In genomic region chr3:88003115-88003755, GRCh38 we compare ENCODE assay signal across 8 cellular contexts. TPM values are rescaled to one million over a fixed set of nuclear protein-coding genes. Genes with fewer than 3 reads are reported as not detected.
DNase-seq lines count a peak whose midpoint lies in the region; ATAC-seq, FAIRE-seq and TF ChIP-seq lines count a peak whose summit lies in the region.

No MANE protein-coding gene starts in this region.

- no peak overlapping the region for H3K27ac ChIP-seq in brain microvascular endothelial cell

- ATAC-seq in left lobe of liver (peak; percentile 87), HG03460 (IDR thresholded peaks at IDR 0.05; ENCODE audit: unreplicated experiment) (no peak)

- H3K4me3 ChIP-seq in brain microvascular endothelial cell (ENCODE audit: low read depth, low read length) = no peak overlapping the region

- no peaks in the 10 kb centered on the region for H3K36me3 ChIP-seq in brain microvascular endothelial cell (replicated peaks)

- H3K27me3 ChIP-seq in brain microvascular endothelial cell (replicated peaks) = no peaks in the 10 kb centered on the region

- TF ChIP-seq CTCF in brain microvascular endothelial cell (IDR thresholded peaks at IDR 0.05; ENCODE audit: low read depth, low read length, missing control alignments) = peak; percentile 58

- DNase-seq in COLO829 (ENCODE audit: low spot score) (peak; percentile 64), GM18507 (ENCODE audit: extremely low spot score, insufficient read length, low read depth) (no peak), NCI-H2029 (lab: John Stamatoyannopoulos, UW) (peak; percentile 4), brain microvascular endothelial cell (peak; percentile 44), left lobe of liver (ENCODE audit: low spot score) (no peak), NCI-H524 treated with DMSO at 0.1 percent for 48 hours (lab: John Stamatoyannopoulos, UW) (no peak)
- DNase-seq in central memory CD4-positive, alpha-beta T cell = no peak

- FAIRE-seq in GM18507 (lab: Jason Lieb, UNC) = peak; percentile 81

- in situ Hi-C loops in brain microvascular endothelial cell (cut with HindIII; ENCODE audit: low pct_ligation_motif_present, low sequenced_read_pairs) = no loop called here

RNA-seq across cellular contexts. Expression of gene CGGBP1, which starts 55.6 kb away (rescaled TPM):
- 22.6 TPM for total RNA-seq in left lobe of liver

RNA-seq across cellular contexts. Expression of gene ZNF654, which starts 55.8 kb away (rescaled TPM):
- 7.2 TPM for total RNA-seq in left lobe of liver

Comparison
In these comparisons a context has a peak if more than half of its experiments do, and no peak if none do; other contexts are left out.
1. DNase-seq: peak in COLO829 (single experiment), NCI-H2029 (single experiment) and brain microvascular endothelial cell (single experiment); none in GM18507 (single experiment), left lobe of liver (single experiment), central memory CD4-positive, alpha-beta T cell (single experiment) and NCI-H524 treated with DMSO at 0.1 percent for 48 hours (single experiment).